In genomic region chr6:134187154-134187553, GRCh38 we compare ENCODE assay signal across 7 cellular contexts.
"Had no signal": no experiment of that assay in that cellular context is flagged by ENCODE, and none has a peak within 500 bp of the region (broad histone marks: within the 10 kb centered on the region; RNA-seq: fewer than 3 reads in every experiment).

No MANE protein-coding gene starts in this region.

- H3K27ac ChIP-seq: HL-60 had no signal

- H3K9me3 Mint-ChIP-seq: GM23338, H9, HFFc6 had no signal

- ATAC-seq: GM23338, HCT116 had no signal

- DNase-seq: H9, HFFc6, IMR-90, KBM-7 had no signal

- H3K4me3 ChIP-seq: GM23338 had no signal

- H3K27ac Mint-ChIP-seq: GM23338, HFFc6 had no signal

- H3K4me3 Mint-ChIP-seq: GM23338, H9, HFFc6 had no signal
